Comparison of ENCODE assay signal across 19 cellular contexts in the genomic region with DNA sequence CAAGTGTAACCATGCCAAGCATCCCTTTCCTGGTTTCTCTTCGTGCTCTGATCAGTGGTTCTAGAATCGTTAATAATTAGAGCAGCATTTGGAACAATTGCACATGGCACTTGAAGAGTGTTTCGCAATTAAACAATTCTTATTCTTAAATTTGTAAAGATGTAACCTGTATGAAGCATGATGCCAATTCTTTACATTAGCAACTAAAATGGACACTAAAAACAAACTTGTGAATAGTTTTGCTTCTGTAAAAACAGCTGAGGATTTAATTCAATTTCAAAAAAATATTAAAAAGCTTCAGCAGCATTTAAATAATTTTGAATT.
"Had no signal": no experiment of that assay in that cellular context is flagged by ENCODE, and none has a peak within 500 bp of the region (broad histone marks: within the 10 kb centered on the region; RNA-seq: fewer than 3 reads in every experiment).

No MANE protein-coding gene starts in this region.

- FAIRE-seq: bronchial epithelial cell, urothelium cell line had no signal

- H3K36me3 ChIP-seq: gastrocnemius medialis, heart left ventricle, sigmoid colon, spleen, thyroid gland had no signal

- DNase-seq: activated B cell treated with CpG ODN at 0.5 μM for 24 hours; activated CD4-positive, alpha-beta T cell treated with anti-CD3 and anti-CD28 coated beads for 4 hours; activated CD8-positive, alpha-beta memory T cell treated with anti-CD3 and anti-CD28 coated beads for 24 hours; activated naive CD4-positive, alpha-beta T cell; effector CD8-positive, alpha-beta T cell; heart left ventricle; kidney; sigmoid colon; thyroid gland had no signal

- H3K27me3 ChIP-seq: gastrocnemius medialis, heart left ventricle, sigmoid colon, spleen, thyroid gland had no signal

- H3K27me3 Mint-ChIP-seq: activated B cell treated with CpG ODN at 0.5 μM for 24 hours; stimulated activated memory B cell treated with anti-CD40 and anti-IgM and Interleukin-4, amounts not matched to agents 10 μg/mL and 1 μg/mL and 100 μg/mL, for 72 hours had no signal

- H3K9me3 Mint-ChIP-seq: activated B cell treated with CpG ODN at 0.5 μM for 24 hours; mesothelial cell of epicardium; nephron; stimulated activated memory B cell treated with anti-CD40 and anti-IgM and Interleukin-4, amounts not matched to agents 10 μg/mL and 1 μg/mL and 100 μg/mL, for 72 hours had no signal

- H3K27ac ChIP-seq: heart left ventricle, parathyroid adenoma, sigmoid colon, thyroid gland had no signal

- H3K9me3 ChIP-seq: gastrocnemius medialis, heart left ventricle, sigmoid colon, thyroid gland had no signal

- H3K4me3 ChIP-seq: gastrocnemius medialis, heart left ventricle, lung, sigmoid colon, spleen, thyroid gland had no signal

- H3K36me3 Mint-ChIP-seq: mesothelial cell of epicardium had no signal

- H3K4me3 Mint-ChIP-seq: activated B cell treated with CpG ODN at 0.5 μM for 24 hours; mesothelial cell of epicardium; stimulated activated memory B cell treated with anti-CD40 and anti-IgM and Interleukin-4, amounts not matched to agents 10 μg/mL and 1 μg/mL and 100 μg/mL, for 72 hours had no signal

- ATAC-seq: esophagus mucosa; heart left ventricle; stimulated activated memory B cell treated with anti-CD40 and anti-IgM and Interleukin-4, amounts not matched to agents 10 μg/mL and 1 μg/mL and 100 μg/mL, for 72 hours had no signal

- H3K27ac Mint-ChIP-seq: mesothelial cell of epicardium had no signal
